12 cellular contexts compared by ENCODE assay signal in the genomic region with DNA sequence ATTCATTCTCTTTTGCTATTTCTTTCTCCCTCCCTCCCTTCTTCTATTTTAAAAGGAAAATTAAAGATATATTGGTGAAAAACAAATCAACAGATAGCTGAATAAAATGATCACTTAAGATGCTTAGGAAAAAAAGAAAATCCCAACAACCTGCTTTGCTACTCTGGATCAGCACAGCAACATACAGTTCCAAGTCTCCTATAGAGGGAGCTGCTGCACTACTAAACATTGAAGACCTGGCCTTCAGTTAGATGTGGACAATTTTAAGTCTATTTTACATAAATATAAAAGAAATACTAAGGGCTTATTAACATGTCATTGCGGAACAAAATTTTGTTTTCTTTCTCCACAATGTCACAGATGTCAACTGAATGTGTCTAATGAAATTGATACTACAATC.
DNase-seq lines count a peak whose midpoint lies in the region; ATAC-seq and TF ChIP-seq lines count a peak whose summit lies in the region.
"Had no signal": no experiment of that assay in that cellular context is flagged by ENCODE, and none has a peak within 500 bp of the region (broad histone marks: within the 10 kb centered on the region; RNA-seq: fewer than 3 reads in every experiment).

No MANE protein-coding gene starts in this region.

- DNase-seq in AG04450 (ENCODE audit: low read depth, low spot score) = no peak
- DNase-seq in HT1080 (ENCODE audit: low read depth) = peak; percentile 7
- peak; percentile 16 for DNase-seq in WERI-Rb-1
- peak; percentile 41 for DNase-seq in iPS-NIHi7 (ENCODE audit: extremely low spot score)
- DNase-seq in NOMO-1 treated with dmso at 0.1 percent for 144 hours (lab: John Stamatoyannopoulos, UW; ENCODE audit: unreplicated experiment) = no peak
- DNase-seq in effector memory CD8-positive, alpha-beta T cell = no peak
- DNase-seq in effector CD8-positive, alpha-beta T cell (lab: John Stamatoyannopoulos, UW) = no peak
- DNase-seq in stimulated activated naive CD4-positive, alpha-beta T cell (lab: John Stamatoyannopoulos, UW) = no peak
- DNase-seq: activated naive CD8-positive, alpha-beta T cell treated with anti-CD3 and anti-CD28 coated beads, Interleukin-2, amount 10 ng/mL, durations not matched to agents 7 days and 5 days; DMS79 treated with DMSO at 0.1 percent for 48 hours; immature natural killer cell; stimulated activated CD4-positive, alpha-beta T cell treated with anti-CD3 and anti-CD28 coated beads, Interleukin-4, amount 100 ng/mL, for 4 hours had no signal

- H3K4me3 ChIP-seq in AG04450 (ENCODE audit: low read depth, low read length) (no peak overlapping the region), WERI-Rb-1 (ENCODE audit: low read depth, low read length) (no peak overlapping the region)

- H3K4me3 Mint-ChIP-seq in effector memory CD8-positive, alpha-beta T cell = no peak overlapping the region
- H3K4me3 Mint-ChIP-seq: activated naive CD8-positive, alpha-beta T cell treated with anti-CD3 and anti-CD28 coated beads, Interleukin-2, amount 10 ng/mL, durations not matched to agents 7 days and 5 days; immature natural killer cell had no signal

- TF ChIP-seq CTCF in AG04450 (IDR thresholded peaks at IDR 0.05; ENCODE audit: low read depth, low read length) = peak; percentile 52
- TF ChIP-seq CTCF in WERI-Rb-1 (IDR thresholded peaks at IDR 0.05; ENCODE audit: low read depth, low read length) = peak; percentile 58

- H3K9me3 Mint-ChIP-seq in effector memory CD8-positive, alpha-beta T cell = peaks cover 0 to 2% of the 10 kb centered on the region in 2 donors
- H3K9me3 Mint-ChIP-seq: activated naive CD8-positive, alpha-beta T cell treated with anti-CD3 and anti-CD28 coated beads, Interleukin-2, amount 10 ng/mL, durations not matched to agents 7 days and 5 days had no signal

- no peaks in the 10 kb centered on the region for H3K36me3 Mint-ChIP-seq in effector memory CD8-positive, alpha-beta T cell (ENCODE audit: insufficient read depth)
- H3K36me3 Mint-ChIP-seq: activated naive CD8-positive, alpha-beta T cell treated with anti-CD3 and anti-CD28 coated beads, Interleukin-2, amount 10 ng/mL, durations not matched to agents 7 days and 5 days; immature natural killer cell had no signal

- no peaks in the 10 kb centered on the region for H3K4me1 Mint-ChIP-seq in effector memory CD8-positive, alpha-beta T cell (ENCODE audit: low read depth in 2 of 2)
- H3K4me1 Mint-ChIP-seq: activated naive CD8-positive, alpha-beta T cell treated with anti-CD3 and anti-CD28 coated beads, Interleukin-2, amount 10 ng/mL, durations not matched to agents 7 days and 5 days; immature natural killer cell had no signal

- H3K9me3 ChIP-seq in AG04450 (ENCODE audit: control insufficient read depth, insufficient read depth, low read length) (no peaks in the 10 kb centered on the region), WERI-Rb-1 (ENCODE audit: severe bottlenecking) (no peaks in the 10 kb centered on the region)

- H3K27ac ChIP-seq in AG04450 (ENCODE audit: low read depth, low read length) = no peak overlapping the region
- no peak overlapping the region for H3K27ac ChIP-seq in WERI-Rb-1

- no peak overlapping the region for H3K27ac Mint-ChIP-seq in effector memory CD8-positive, alpha-beta T cell
- H3K27ac Mint-ChIP-seq: activated naive CD8-positive, alpha-beta T cell treated with anti-CD3 and anti-CD28 coated beads, Interleukin-2, amount 10 ng/mL, durations not matched to agents 7 days and 5 days; immature natural killer cell had no signal

- CTCF ChIA-PET in AG04450 (lab: Charles Lee) = interaction anchor here (0.6 to 1.3 kb wide), 4 partner anchors 10 to 749 kb away, joined by 3 to 7 read pairs (median 4); no protein-coding TSS in a partner anchor

- H3K27me3 Mint-ChIP-seq in effector memory CD8-positive, alpha-beta T cell = no peaks in the 10 kb centered on the region
- H3K27me3 Mint-ChIP-seq: activated naive CD8-positive, alpha-beta T cell treated with anti-CD3 and anti-CD28 coated beads, Interleukin-2, amount 10 ng/mL, durations not matched to agents 7 days and 5 days had no signal

- POLR2A ChIA-PET in AG04450 (lab: Yijun Ruan, JAX) = no interaction called here

- no peaks in the 10 kb centered on the region for H3K27me3 ChIP-seq in AG04450 (ENCODE audit: control insufficient read depth, insufficient read depth, low read length)
- peaks cover 2% of the 10 kb centered on the region for H3K27me3 ChIP-seq in WERI-Rb-1 (ENCODE audit: insufficient read depth, low read depth, severe bottlenecking)

- no peak for ATAC-seq in effector memory CD8-positive, alpha-beta T cell (replicated peaks)

- no peaks in the 10 kb centered on the region for H3K36me3 ChIP-seq in WERI-Rb-1

Comparison
In these comparisons a context has a peak if more than half of its experiments do, and no peak if none do; other contexts are left out.
1. DNase-seq: peak in HT1080 (single experiment), WERI-Rb-1 (single experiment) and iPS-NIHi7 (single experiment); none in AG04450 (single experiment), NOMO-1 treated with dmso at 0.1 percent for 144 hours (single experiment), effector memory CD8-positive, alpha-beta T cell (0 of 3), effector CD8-positive, alpha-beta T cell (single experiment) and stimulated activated naive CD4-positive, alpha-beta T cell (0 of 6).